14 cellular contexts compared by ENCODE assay signal in the genomic region with DNA sequence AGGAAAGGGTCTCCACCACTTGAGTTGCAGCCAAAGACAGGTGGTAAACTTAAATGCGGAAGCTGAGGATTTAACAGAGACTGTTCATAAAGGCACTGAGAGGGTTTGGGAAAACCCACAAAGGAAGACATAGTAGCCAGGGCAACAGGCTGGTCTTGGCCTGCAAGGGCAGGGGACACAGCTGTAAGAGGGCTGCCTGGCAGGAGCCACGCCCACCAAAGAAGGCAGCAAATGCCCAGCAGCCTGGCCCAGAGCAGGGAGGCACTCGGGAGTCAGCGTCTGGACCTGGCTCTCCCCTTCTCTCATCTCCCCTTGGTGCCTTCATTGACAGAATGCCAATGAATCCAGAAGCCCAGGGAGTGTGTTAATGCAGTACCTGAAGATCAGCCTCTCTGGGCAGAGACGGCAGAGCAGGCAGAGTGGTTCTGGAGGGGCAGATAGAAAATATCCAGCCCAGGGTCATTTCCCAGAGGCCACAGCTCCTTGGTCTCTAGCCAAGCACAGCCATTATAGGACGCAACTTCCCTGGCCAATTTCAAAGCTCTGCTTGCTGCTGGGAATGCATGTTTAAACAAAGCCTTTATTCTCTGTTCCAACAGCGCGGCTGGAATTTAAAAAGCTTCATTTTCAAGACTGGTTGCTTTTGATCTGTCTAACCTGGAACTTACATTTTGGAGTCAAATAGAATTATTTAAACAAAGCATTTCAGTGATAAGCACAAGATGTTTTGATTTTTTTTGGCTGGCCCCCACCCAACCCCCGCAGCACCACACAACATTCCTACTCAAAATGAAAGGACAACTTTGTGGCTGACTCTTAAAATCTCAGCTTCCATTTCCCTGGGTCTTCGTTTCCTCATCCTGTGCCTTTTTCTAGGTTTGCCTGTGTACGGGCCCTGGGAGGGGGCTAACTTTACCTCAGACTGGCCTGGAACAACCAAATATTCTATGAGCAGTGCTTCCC.
DNase-seq lines count a peak whose midpoint lies in the region; ATAC-seq and TF ChIP-seq lines count a peak whose summit lies in the region.
"Had no signal": no experiment of that assay in that cellular context is flagged by ENCODE, and none has a peak within 500 bp of the region (broad histone marks: within the 10 kb centered on the region; RNA-seq: fewer than 3 reads in every experiment).

No MANE protein-coding gene starts in this region.

- no peaks in the 10 kb centered on the region for H3K9me3 Mint-ChIP-seq in progenitor cell of endocrine pancreas (ENCODE audit: low read depth)
- H3K9me3 Mint-ChIP-seq: activated B cell treated with CpG ODN at 0.5 μM for 24 hours; activated T-helper 1 cell treated with anti-CD3 and anti-CD28 coated beads, Interleukin-12 subunit alpha, Interleukin-12 subunit beta, Interleukin-2, Interleukin-4 antibody, amounts not matched to agents 30 ng/mL and 10 ng/mL and 1 ng/mL, durations not matched to agents 14 hours and 24 hours and 36 hours had no signal

- H3K27ac ChIP-seq in heart left ventricle: peak overlapping the region in 1 of 12 donors; percentile 62
- H3K27ac ChIP-seq: BLaER1 treated with 17β-estradiol and CSF1 and Interleukin-3, amounts not matched to agents 10 nM and 100 nM had no signal

- peak overlapping the region; percentile 53 for H3K27ac Mint-ChIP-seq in progenitor cell of endocrine pancreas
- H3K27ac Mint-ChIP-seq: activated B cell treated with CpG ODN at 0.5 μM for 24 hours; activated T-helper 1 cell treated with anti-CD3 and anti-CD28 coated beads, Interleukin-12 subunit alpha, Interleukin-12 subunit beta, Interleukin-2, Interleukin-4 antibody, amounts not matched to agents 30 ng/mL and 10 ng/mL and 1 ng/mL, durations not matched to agents 14 hours and 24 hours and 36 hours had no signal

- peaks cover 19% of the 10 kb centered on the region for H3K4me1 Mint-ChIP-seq in progenitor cell of endocrine pancreas (ENCODE audit: low read depth)

- H3K4me1 ChIP-seq in adipocyte (ENCODE audit: control insufficient read depth, insufficient read depth, low read length) (no peaks in the 10 kb centered on the region), heart left ventricle (peaks cover 0 to 21% (median 5%) of the 10 kb centered on the region in 12 donors)
- H3K4me1 ChIP-seq: BLaER1 treated with 17β-estradiol and CSF1 and Interleukin-3, amounts not matched to agents 10 nM and 100 nM; Peyer's patch had no signal

- DNase-seq in ELF-1 (ENCODE audit: low read depth, low spot score) (peak; percentile 27), adipocyte (ENCODE audit: low read depth) (peak; percentile 5), heart left ventricle (peak in 1 of 5 donors; percentile 19), progenitor cell of endocrine pancreas (ENCODE audit: low spot score, unreplicated experiment) (no peak), GM03348 (ENCODE audit: low spot score) (no peak), foreskin fibroblast (no peak), KG1 (lab: John Stamatoyannopoulos, UW) (no peak)
- DNase-seq: activated B cell treated with CpG ODN at 0.5 μM for 24 hours, cortex of kidney, NCI-H187, Peyer's patch had no signal

- H3K4me3 ChIP-seq in adipocyte (ENCODE audit: low read length) (no peak overlapping the region), heart left ventricle (peak overlapping the region in 2 of 12 donors; percentile 23 to 38), foreskin fibroblast (ENCODE audit: low read depth in 1 of 2, low read length in 2 of 2) (no peak overlapping the region)
- H3K4me3 ChIP-seq: BLaER1 treated with 17β-estradiol and CSF1 and Interleukin-3, amounts not matched to agents 10 nM and 100 nM; Peyer's patch had no signal

- 45 to 60% (median 49%) methylated on average over 10 to 11 of the region's 11 CpGs for WGBS in heart left ventricle, 4 donors

- TF ChIP-seq POLR2A in heart left ventricle (IDR thresholded peaks at IDR 0.05): no peak

- H3K36me3 Mint-ChIP-seq in progenitor cell of endocrine pancreas (ENCODE audit: insufficient read depth): no peaks in the 10 kb centered on the region

- H3K27me3 ChIP-seq in adipocyte (replicated peaks; ENCODE audit: control insufficient read depth, insufficient read depth, low read length) (peaks cover 31% of the 10 kb centered on the region), heart left ventricle (no peaks in the 10 kb centered on the region)
- H3K27me3 ChIP-seq: BLaER1 treated with 17β-estradiol and CSF1 and Interleukin-3, amounts not matched to agents 10 nM and 100 nM; Peyer's patch had no signal

- ATAC-seq in heart left ventricle: peak in 3 of 4 donors; percentile 41 to 56 (median 43)
- ATAC-seq in HG02610 (IDR thresholded peaks at IDR 0.05; ENCODE audit: unreplicated experiment): no peak

- intact Hi-C loops in heart left ventricle (cut with DNase I): loop anchor here in 1 of 10 donors (5.0 kb wide), 1 partner anchor 52 kb away; no protein-coding TSS in a partner anchor

- TF ChIP-seq CTCF in heart left ventricle (IDR thresholded peaks at IDR 0.05) (no peak), progenitor cell of endocrine pancreas (IDR thresholded peaks at IDR 0.05; ENCODE audit: unreplicated experiment) (no peak), foreskin fibroblast (IDR thresholded peaks at IDR 0.05; ENCODE audit: low read depth, low read length) (no peak)

- no peak overlapping the region for H3K4me3 Mint-ChIP-seq in progenitor cell of endocrine pancreas (ENCODE audit: low read depth)
- H3K4me3 Mint-ChIP-seq: activated B cell treated with CpG ODN at 0.5 μM for 24 hours; activated T-helper 1 cell treated with anti-CD3 and anti-CD28 coated beads, Interleukin-12 subunit alpha, Interleukin-12 subunit beta, Interleukin-2, Interleukin-4 antibody, amounts not matched to agents 30 ng/mL and 10 ng/mL and 1 ng/mL, durations not matched to agents 14 hours and 24 hours and 36 hours had no signal

- H3K36me3 ChIP-seq in adipocyte (ENCODE audit: control insufficient read depth, insufficient read depth, low read length, severe bottlenecking) (no peaks in the 10 kb centered on the region), heart left ventricle (no peaks in the 10 kb centered on the region)
- H3K36me3 ChIP-seq: BLaER1 treated with 17β-estradiol and CSF1 and Interleukin-3, amounts not matched to agents 10 nM and 100 nM; Peyer's patch had no signal

- H3K9me3 ChIP-seq in adipocyte (ENCODE audit: control insufficient read depth, low read length) (no peaks in the 10 kb centered on the region), heart left ventricle (no peaks in the 10 kb centered on the region)
- H3K9me3 ChIP-seq: BLaER1 treated with 17β-estradiol and CSF1 and Interleukin-3, amounts not matched to agents 10 nM and 100 nM; Peyer's patch had no signal

- H3K9ac ChIP-seq in adipocyte (ENCODE audit: low read length): no peak overlapping the region
- H3K9ac ChIP-seq: BLaER1 treated with 17β-estradiol and CSF1 and Interleukin-3, amounts not matched to agents 10 nM and 100 nM had no signal

- H3K27me3 Mint-ChIP-seq in progenitor cell of endocrine pancreas: no peaks in the 10 kb centered on the region
- H3K27me3 Mint-ChIP-seq: activated B cell treated with CpG ODN at 0.5 μM for 24 hours had no signal

Comparison
In these comparisons a context has a peak if more than half of its experiments do, and no peak if none do; other contexts are left out.
1. DNase-seq: peak in ELF-1 (single experiment) and adipocyte (single experiment); none in progenitor cell of endocrine pancreas (single experiment), GM03348 (single experiment), foreskin fibroblast (0 of 2) and KG1 (single experiment).